13 cellular contexts compared by ENCODE assay signal in the genomic region with DNA sequence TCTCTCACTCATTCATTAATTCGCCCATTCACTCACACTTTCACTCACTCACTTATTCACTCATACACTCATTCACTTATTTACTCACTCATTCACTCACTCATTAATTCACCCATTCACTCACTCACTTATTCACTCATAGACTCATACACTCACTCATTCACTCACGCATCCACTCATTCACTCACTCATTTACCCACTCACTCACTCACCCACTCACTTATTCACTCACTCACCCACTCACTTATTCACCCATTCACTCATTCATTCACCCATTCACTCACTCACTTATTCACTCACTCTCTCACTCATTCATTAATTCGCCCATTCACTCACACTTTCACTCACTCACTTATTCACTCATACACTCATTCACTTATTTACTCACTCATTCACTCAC. TPM values are rescaled to one million over a fixed set of nuclear protein-coding genes. Genes with fewer than 3 reads are reported as not detected.
"Had no signal": no experiment of that assay in that cellular context is flagged by ENCODE, and none has a peak within 500 bp of the region (broad histone marks: within the 10 kb centered on the region; RNA-seq: fewer than 3 reads in every experiment).

No MANE protein-coding gene starts in this region.

RNA-seq across cellular contexts. Expression of a gene that starts 3.1 kb away (rescaled TPM):
- total RNA-seq: activated naive CD4-positive, alpha-beta T cell treated with anti-CD3 and anti-CD28 coated beads for 36 hours; activated naive CD4-positive, alpha-beta T cell treated with anti-CD3 and anti-CD28 coated beads, Interleukin-2, amount 50 U/mL, for 72 hours; activated naive CD8-positive, alpha-beta T cell treated with anti-CD3 and anti-CD28 coated beads for 36 hours; activated naive CD8-positive, alpha-beta T cell treated with anti-CD3 and anti-CD28 coated beads, Interleukin-2, amount 10 ng/mL, durations not matched to agents 7 days and 5 days; activated T-cell treated with anti-CD3 and anti-CD28 coated beads, Interleukin-2, amount 50 U/mL, for 72 hours; activated T-helper 1 cell treated with anti-CD3 and anti-CD28 coated beads, Interleukin-12 subunit alpha, Interleukin-12 subunit beta, Interleukin-2, Interleukin-4 antibody, amounts not matched to agents 30 ng/mL and 10 ng/mL and 1 ng/mL, durations not matched to agents 14 hours and 24 hours and 36 hours; activated T-helper 17 cell treated with anti-CD3 and anti-CD28 coated beads, Interleukin-2, amount 50 U/mL, for 72 hours; activated T-helper 2 cell treated with anti-CD3 and anti-CD28 coated beads, Interferon-gamma antibody, Interleukin-2, Interleukin-4, amounts not matched to agents 10 μg/mL and 5 μg/mL and 100 μg/mL, durations not matched to agents 14 hours and 24 hours and 36 hours; aorta; breast epithelium; cardiac muscle cell; cardiac septum; chondrocyte had no signal
- polyA plus RNA-seq: cardiac muscle cell had no signal
